8 cellular contexts compared by ENCODE assay signal in genomic region chr2:177393381-177393780, GRCh38. TPM values are rescaled to one million over a fixed set of nuclear protein-coding genes. Genes with fewer than 3 reads are reported as not detected.
DNase-seq lines count a peak whose midpoint lies in the region; ATAC-seq and TF ChIP-seq lines count a peak whose summit lies in the region.

No MANE protein-coding gene starts in this region.

- no peak overlapping the region for H2BK5ac ChIP-seq in mesenchymal stem cell (ENCODE audit: low read depth, low read length, poor library complexity, severe bottlenecking)

- no peaks in the 10 kb centered on the region; the same call in 1 of the 2 replicates for H4K20me1 ChIP-seq in DOHH2 (ENCODE audit: control insufficient read depth, insufficient read depth, low read depth, low read length)
- H4K20me1 ChIP-seq in MM.1S (ENCODE audit: insufficient read depth, low read length) = no peaks in the 10 kb centered on the region

- peak overlapping the region; percentile 97 for H3K27ac Mint-ChIP-seq in MCF 10A (ENCODE audit: low read depth, unreplicated experiment)

- H2BK15ac ChIP-seq in mesenchymal stem cell (ENCODE audit: low read depth, poor library complexity, severe bottlenecking) = no peak overlapping the region

- H4K8ac ChIP-seq in mesenchymal stem cell (ENCODE audit: low read length) = no peak overlapping the region

- H3K27me3 Mint-ChIP-seq in MCF 10A (ENCODE audit: insufficient read depth, unreplicated experiment) = no peaks in the 10 kb centered on the region

- POLR2A ChIA-PET in MCF 10A (lab: Yijun Ruan, JAX) = interaction anchor here (0.6 to 4.6 kb wide), 23 partner anchors 9 to 228 kb away, joined by 3 to 34 read pairs (median 5); partner anchors contain the start of genes HNRNPA3 and NFE2L2

- CTCF ChIA-PET in MCF 10A (lab: Yijun Ruan, JAX) = interaction anchor here (0.6 to 6.8 kb wide), 11 partner anchors 13 to 370 kb away, joined by 3 to 44 read pairs (median 5); no protein-coding TSS in a partner anchor

- no peak for ATAC-seq in HG03439 (IDR thresholded peaks at IDR 0.05; ENCODE audit: unreplicated experiment)
- ATAC-seq in HG02973 (IDR thresholded peaks at IDR 0.05; ENCODE audit: unreplicated experiment) = no peak

- peaks cover 4% of the 10 kb centered on the region; the same call in 1 of the 2 replicates for H3K36me3 ChIP-seq in DOHH2 (ENCODE audit: control insufficient read depth, low read length)
- H3K36me3 ChIP-seq in MM.1S (replicated peaks; ENCODE audit: insufficient read depth, low read length) = no peaks in the 10 kb centered on the region
- no peaks in the 10 kb centered on the region for H3K36me3 ChIP-seq in mesenchymal stem cell (ENCODE audit: control insufficient read depth in 1 of 2, insufficient read depth in 2 of 2, low read depth in 1 of 2, low read length in 2 of 2)
- no peaks in the 10 kb centered on the region for H3K36me3 ChIP-seq in uterus

- H3K9me3 ChIP-seq in DOHH2 (ENCODE audit: control insufficient read depth, insufficient read depth, low read length) (no peaks in the 10 kb centered on the region), MM.1S (replicated peaks; ENCODE audit: insufficient read depth, low read length) (no peaks in the 10 kb centered on the region), mesenchymal stem cell (ENCODE audit: control insufficient read depth, low read length) (no peaks in the 10 kb centered on the region), uterus (no peaks in the 10 kb centered on the region)

- H3K9ac ChIP-seq in MM.1S (ENCODE audit: low read length) (peak overlapping the region; percentile 83), mesenchymal stem cell (ENCODE audit: low read length) (peak overlapping the region; percentile 90)

- peaks cover 55% of the 10 kb centered on the region for H3K4me1 Mint-ChIP-seq in MCF 10A (ENCODE audit: insufficient read depth, unreplicated experiment)

- H3K4me3 Mint-ChIP-seq in MCF 10A (ENCODE audit: unreplicated experiment) = peak overlapping the region; percentile 96

- H3F3A ChIP-seq in DOHH2 (ENCODE audit: control insufficient read depth, insufficient read depth) (0 out of 2 replicates have a peak, but pooled peaks cover 3% of the 10 kb centered on the region), MM.1S (ENCODE audit: insufficient read depth, low read length) (no peaks in the 10 kb centered on the region)

- H3K79me2 ChIP-seq in DOHH2 (ENCODE audit: control insufficient read depth, low read length) = peaks cover 64% of the 10 kb centered on the region
- peaks cover 62% of the 10 kb centered on the region for H3K79me2 ChIP-seq in MM.1S (ENCODE audit: low read length)

- H3K27me3 ChIP-seq in DOHH2 (ENCODE audit: control insufficient read depth, low read length) = no peaks in the 10 kb centered on the region
- no peaks in the 10 kb centered on the region for H3K27me3 ChIP-seq in MM.1S (replicated peaks; ENCODE audit: insufficient read depth, low read length)
- H3K27me3 ChIP-seq in mesenchymal stem cell (ENCODE audit: control insufficient read depth in 1 of 2, insufficient read depth in 1 of 2, low read length in 2 of 2) = no peaks in the 10 kb centered on the region
- H3K27me3 ChIP-seq in uterus = no peaks in the 10 kb centered on the region

- H4K91ac ChIP-seq in mesenchymal stem cell (ENCODE audit: low read length) = no peak overlapping the region

- H3K9me3 Mint-ChIP-seq in MCF 10A (ENCODE audit: unreplicated experiment) = no peaks in the 10 kb centered on the region

- H3K9me2 ChIP-seq in DOHH2 (replicated peaks; ENCODE audit: control insufficient read depth, low read length) (no peaks in the 10 kb centered on the region), MM.1S (replicated peaks; ENCODE audit: insufficient read depth, low read length) (no peaks in the 10 kb centered on the region)

- peak overlapping the region in 1 of 2 experiments; percentile 26 for H3K4ac ChIP-seq in mesenchymal stem cell (ENCODE audit: low read depth in 1 of 2, low read length in 2 of 2)

- peak overlapping the region in 1 of 2 experiments; percentile 67 for H2BK12ac ChIP-seq in mesenchymal stem cell (ENCODE audit: low read length in 2 of 2)

- no peak overlapping the region for H3K14ac ChIP-seq in mesenchymal stem cell (ENCODE audit: low read length in 2 of 2)

- H3K4me2 ChIP-seq in DOHH2 (ENCODE audit: low read length) (peak overlapping the region; percentile 90), MM.1S (ENCODE audit: low read depth, low read length) (peak overlapping the region; percentile 99), mesenchymal stem cell (ENCODE audit: low read length, poor library complexity, severe bottlenecking) (peak overlapping the region; percentile 94)

- H3K27ac ChIP-seq in DOHH2 (ENCODE audit: low read depth, low read length) (no peak overlapping the region), MM.1S (ENCODE audit: low read length) (no peak overlapping the region), mesenchymal stem cell (ENCODE audit: low read length, poor library complexity, severe bottlenecking) (no peak overlapping the region), uterus (peak overlapping the region; percentile 66 to 70)

- TSS peak; percentile 49 for BruUV-seq in MCF 10A (replicated peaks; lab: Mats Ljungman, UMichigan)

- H3K4me3 ChIP-seq in DOHH2 (ENCODE audit: low read length) (peak overlapping the region; percentile 94), MM.1S (ENCODE audit: low read length) (peak overlapping the region; percentile 95), mesenchymal stem cell (ENCODE audit: insufficient read depth in 1 of 2, low read depth in 1 of 2, low read length in 2 of 2) (peak overlapping the region in 1 of 2 experiments; percentile 88), uterus (peak overlapping the region; percentile 53 to 74)

- no peak overlapping the region for H2BK120ac ChIP-seq in mesenchymal stem cell (ENCODE audit: low read depth, low read length)

- H2AK5ac ChIP-seq in mesenchymal stem cell (ENCODE audit: low read length, severe bottlenecking) = peak overlapping the region; percentile 14

- peaks cover 7% of the 10 kb centered on the region for H3K79me1 ChIP-seq in mesenchymal stem cell (replicated peaks; ENCODE audit: low read length, poor library complexity, severe bottlenecking)

- H3K4me1 ChIP-seq in DOHH2 (ENCODE audit: control insufficient read depth, low read length) (peaks cover 26% of the 10 kb centered on the region), MM.1S (ENCODE audit: low read length) (peaks cover 13% of the 10 kb centered on the region), mesenchymal stem cell (ENCODE audit: control insufficient read depth, insufficient read depth, low read depth, low read length) (peaks cover 9% of the 10 kb centered on the region), uterus (no peaks in the 10 kb centered on the region)

- no peak for TF ChIP-seq POLR2A in uterus (IDR thresholded peaks at IDR 0.05)

- H3K18ac ChIP-seq in mesenchymal stem cell (ENCODE audit: low read depth in 1 of 2, low read length in 2 of 2) = no peak overlapping the region

- no peak overlapping the region for H3K23ac ChIP-seq in mesenchymal stem cell (ENCODE audit: low read length in 2 of 2)

- TF ChIP-seq CTCF in DOHH2 (IDR thresholded peaks at IDR 0.05; ENCODE audit: low read depth, low read length, poor library complexity, severe bottlenecking) (no peak), MM.1S (IDR thresholded peaks at IDR 0.05; ENCODE audit: low read length) (no peak), MCF 10A (IDR thresholded peaks at IDR 0.05; ENCODE audit: unreplicated experiment) (no peak), uterus (IDR thresholded peaks at IDR 0.05) (no peak)

- peak overlapping the region; percentile 100 for H2AFZ ChIP-seq in MM.1S (ENCODE audit: low read length)
- H2AFZ ChIP-seq in mesenchymal stem cell (ENCODE audit: low read depth, low read length) = no peak overlapping the region

- intact Hi-C loops in MCF 10A (cut with micrococcal nuclease) (no loop called here), uterus (cut with DNase I; ENCODE audit: low total_unique reads) (no loop called here)

- DNase-seq in MM.1S = peak; percentile 12
- peak; percentile 14 for DNase-seq in MCF 10A (ENCODE audit: unreplicated experiment)
- DNase-seq in mesenchymal stem cell = peak; percentile 24
- DNase-seq in uterus = no peak
- no peak for DNase-seq in activated gamma-delta T cell (lab: John Stamatoyannopoulos, UW)

- WGBS in mesenchymal stem cell = 44% methylated on average over 6 of the region's 6 CpGs

- H3K36me3 Mint-ChIP-seq in MCF 10A (ENCODE audit: insufficient read depth, unreplicated experiment) = peaks cover 5% of the 10 kb centered on the region

RNA-seq across cellular contexts. Expression of gene AGPS, which starts 0.8 kb away (rescaled TPM):
- 49.5 and 50.5 TPM in 2 replicates for total RNA-seq in MCF 10A (2022)
- 24.4 TPM for polyA plus RNA-seq in mesenchymal stem cell (2013, experiment 1 of 2)
- polyA plus RNA-seq in mesenchymal stem cell (2013, experiment 2 of 2) = 23.3 TPM
- total RNA-seq in uterus = 10 to 100 TPM; 10.2 to 64.4 (median 40.0) TPM

Comparison
In these comparisons a context has a peak if more than half of its experiments do, and no peak if none do; other contexts are left out.
1. H3K27ac ChIP-seq: peak in uterus (2 of 2); none in DOHH2 (single experiment), MM.1S (single experiment) and mesenchymal stem cell (single experiment).
2. DNase-seq: peak in MM.1S (single experiment), MCF 10A (single experiment) and mesenchymal stem cell (single experiment); none in uterus (0 of 2) and activated gamma-delta T cell (single experiment).
3. Peak in every context shown above with its lines, with median percentiles within 50 percentile points of each other: H3K4me2 ChIP-seq.